In genomic region chr20:40805592-40805991, GRCh38 we compare ENCODE assay signal across 1 cellular context.
TF ChIP-seq lines count a peak whose summit lies in the region.

No MANE protein-coding gene starts in this region.

TF ChIP-seq in SK-N-SH, 30 proteins besides CTCF, POLR2A, EP300 and RAD21 (continued from another document):
- no peak for TF ChIP-seq GATA2 (CRISPR knock-in tag; IDR thresholded peaks at IDR 0.05)
- TF ChIP-seq FOXJ3 (CRISPR knock-in tag; IDR thresholded peaks at IDR 0.05): no peak
- TF ChIP-seq USF1 (IDR thresholded peaks at IDR 0.05; ENCODE audit: borderline replicate concordance, low read depth): no peak
- no peak for TF ChIP-seq MXI1 (IDR thresholded peaks at IDR 0.05; ENCODE audit: low read depth, low read length)
- no peak for TF ChIP-seq TEAD4 (IDR thresholded peaks at IDR 0.05; ENCODE audit: borderline replicate concordance, insufficient read depth)
- no peak for TF ChIP-seq POLR2AphosphoS5 (IDR thresholded peaks at IDR 0.05; ENCODE audit: low read depth, low read length)
- no peak for TF ChIP-seq RFX5 (IDR thresholded peaks at IDR 0.05; ENCODE audit: low read length)
- TF ChIP-seq MEF2A (IDR thresholded peaks at IDR 0.05; ENCODE audit: borderline replicate concordance, low read depth): no peak
- no peak for TF ChIP-seq RCOR1 (IDR thresholded peaks at IDR 0.05; ENCODE audit: low read length)
- no peak for TF ChIP-seq SMC3 (IDR thresholded peaks at IDR 0.05; ENCODE audit: low read depth, low read length)
